In genomic region chrX:115960440-115961084, GRCh38 we compare ENCODE assay signal across 18 cellular contexts.
DNase-seq lines count a peak whose midpoint lies in the region; ATAC-seq, FAIRE-seq and TF ChIP-seq lines count a peak whose summit lies in the region.
"Had no signal": no experiment of that assay in that cellular context is flagged by ENCODE, and none has a peak within 500 bp of the region (broad histone marks: within the 10 kb centered on the region; RNA-seq: fewer than 3 reads in every experiment).

No MANE protein-coding gene starts in this region.

- H3K4me3 ChIP-seq in A549: no peak overlapping the region
- H3K4me3 ChIP-seq in Peyer's patch: no peak overlapping the region
- H3K4me3 ChIP-seq: heart left ventricle, neural progenitor cell, SJCRH30, stomach, vagina had no signal

- intact Hi-C loops in left colon (cut with DNase I, micrococcal nuclease): no loop called here

- POLR2A ChIA-PET in A549 (lab: Yijun Ruan, JAX) (no interaction called here), HEK293T (lab: Yijun Ruan, JAX) (no interaction called here)

- peak; percentile 59 to 85; a peak in 4 of 6 replicates for ATAC-seq in A549
- peak; percentile 98 for ATAC-seq in left colon
- ATAC-seq: activated naive CD8-positive, alpha-beta T cell treated with anti-CD3 and anti-CD28 coated beads, Interleukin-2, amount 50 U/mL, for 24 hours; HepG2 had no signal

- DNase-seq in A549 (ENCODE audit: low read depth in 1 of 2, low spot score in 1 of 2) (peak in 1 of 2 experiments; percentile 77), HT-29 (ENCODE audit: low spot score) (peak; percentile 81), Peyer's patch (peak in 2 of 3 donors; percentile 53 to 66), left colon (peak; percentile 59 to 83), NCI-H2196 treated with DMSO at 0.1 percent for 48 hours (lab: John Stamatoyannopoulos, UW; ENCODE audit: unreplicated experiment) (no peak), NCI-H2171 (lab: John Stamatoyannopoulos, UW) (no peak), pons (ENCODE audit: low spot score) (no peak), HEK293T (ENCODE audit: extremely low spot score) (no peak)
- DNase-seq: activated naive CD8-positive, alpha-beta T cell treated with anti-CD3 and anti-CD28 coated beads, Interleukin-2, amount 50 U/mL, for 24 hours; CD8-positive, alpha-beta memory T cell; heart left ventricle; retina; SJCRH30; stomach had no signal

- H3K4me1 ChIP-seq in A549: peaks cover 7% of the 10 kb centered on the region; the same call in 2 of the 3 replicates
- no peaks in the 10 kb centered on the region for H3K4me1 ChIP-seq in Peyer's patch
- H3K4me1 ChIP-seq: heart left ventricle, SJCRH30, stomach, vagina had no signal

- H3K9me3 ChIP-seq in A549: peaks cover 9% of the 10 kb centered on the region; the same call in 2 of the 3 replicates
- H3K9me3 ChIP-seq in Peyer's patch: no peaks in the 10 kb centered on the region
- H3K9me3 ChIP-seq: heart left ventricle, stomach, vagina had no signal

- no peak for FAIRE-seq in A549 (lab: Jason Lieb, UNC)
- FAIRE-seq: HepG2, islet of Langerhans had no signal

- no peaks in the 10 kb centered on the region for H3K36me3 ChIP-seq in Peyer's patch
- H3K36me3 ChIP-seq: heart left ventricle, stomach, vagina had no signal

- CTCF ChIA-PET in A549 (lab: Yijun Ruan, JAX) (interaction anchor here (1.7 kb wide), 1 partner anchor 11 kb away, joined by 5 read pairs; no protein-coding TSS in a partner anchor), HEK293T (lab: Yijun Ruan, JAX) (no interaction called here)

- no peak for TF ChIP-seq EP300 in A549 (IDR thresholded peaks at IDR 0.05)

- TF ChIP-seq POLR2A in A549 (IDR thresholded peaks at IDR 0.05; ENCODE audit: low read length) (no peak), Peyer's patch (IDR thresholded peaks at IDR 0.05) (no peak)

- H3K4me2 ChIP-seq in A549: peak overlapping the region; percentile 32; the same call in 2 of the 3 replicates
- H3K4me2 ChIP-seq: neural progenitor cell had no signal

- H3K27ac ChIP-seq in A549 (peak overlapping the region; percentile 52 to 73; a peak in 5 of 6 replicates), Peyer's patch (peak overlapping the region in 1 of 4 donors; percentile 68)
- H3K27ac ChIP-seq: neural progenitor cell, SJCRH30, vagina had no signal

- H3K27me3 ChIP-seq in Peyer's patch: no peaks in the 10 kb centered on the region
- H3K27me3 ChIP-seq: neural progenitor cell, SJCRH30, vagina had no signal

- WGBS in A549 (ENCODE audit: missing lambda C conversion rate): 89% methylated on average over 3 of the region's 4 CpGs

- TF ChIP-seq CTCF in A549 (IDR thresholded peaks at IDR 0.05) (no peak), Peyer's patch (IDR thresholded peaks at IDR 0.05) (no peak)

- TF ChIP-seq RAD21 in A549 (conservative IDR thresholded peaks at IDR 0.05 in 1 of 2, IDR thresholded peaks at IDR 0.05 in 1 of 2): no peak

TF ChIP-seq in A549, 52 proteins besides CTCF, POLR2A, EP300 and RAD21:
- TF ChIP-seq NFE2L2 (conservative IDR thresholded peaks at IDR 0.05; ENCODE audit: low read length) (peak; percentile 39), MAFK (IDR thresholded peaks at IDR 0.05; ENCODE audit: partially characterized antibody) (peak; percentile 55), CEBPB (IDR thresholded peaks at IDR 0.05) (no peak), E2F6 (IDR thresholded peaks at IDR 0.05; ENCODE audit: borderline replicate concordance, low read depth) (no peak)
TF ChIP-seq in A549: peak in this region for 2.

TF ChIP-seq in HEK293T, 16 proteins besides CTCF, POLR2A, EP300 and RAD21:
- TF ChIP-seq ARNT (IDR thresholded peaks at IDR 0.05): no peak
- TF ChIP-seq FOXM1 (IDR thresholded peaks at IDR 0.05; ENCODE audit: borderline replicate concordance): no peak
- TF ChIP-seq, protein P1, sequence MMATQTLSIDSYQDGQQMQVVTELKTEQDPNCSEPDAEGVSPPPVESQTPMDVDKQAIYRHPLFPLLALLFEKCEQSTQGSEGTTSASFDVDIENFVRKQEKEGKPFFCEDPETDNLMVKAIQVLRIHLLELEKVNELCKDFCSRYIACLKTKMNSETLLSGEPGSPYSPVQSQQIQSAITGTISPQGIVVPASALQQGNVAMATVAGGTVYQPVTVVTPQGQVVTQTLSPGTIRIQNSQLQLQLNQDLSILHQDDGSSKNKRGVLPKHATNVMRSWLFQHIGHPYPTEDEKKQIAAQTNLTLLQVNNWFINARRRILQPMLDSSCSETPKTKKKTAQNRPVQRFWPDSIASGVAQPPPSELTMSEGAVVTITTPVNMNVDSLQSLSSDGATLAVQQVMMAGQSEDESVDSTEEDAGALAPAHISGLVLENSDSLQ (IDR thresholded peaks at IDR 0.05): no peak
- no peak for TF ChIP-seq FOXK2 (IDR thresholded peaks at IDR 0.05)
- no peak for TF ChIP-seq SP1 (IDR thresholded peaks at IDR 0.05)
- no peak for TF ChIP-seq FOXA1 (IDR thresholded peaks at IDR 0.05)
- TF ChIP-seq L3MBTL2 (conservative IDR thresholded peaks at IDR 0.05): no peak
- TF ChIP-seq HDGF (IDR thresholded peaks at IDR 0.05; ENCODE audit: borderline replicate concordance): no peak

Comparison
In these comparisons a context has a peak if more than half of its experiments do, and no peak if none do; other contexts are left out.
1. DNase-seq: peak in HT-29 (single experiment), Peyer's patch (2 of 3) and left colon (2 of 2); none in NCI-H2196 treated with DMSO at 0.1 percent for 48 hours (single experiment), NCI-H2171 (single experiment), pons (single experiment) and HEK293T (single experiment).